12 cellular contexts compared by ENCODE assay signal in the genomic region with DNA sequence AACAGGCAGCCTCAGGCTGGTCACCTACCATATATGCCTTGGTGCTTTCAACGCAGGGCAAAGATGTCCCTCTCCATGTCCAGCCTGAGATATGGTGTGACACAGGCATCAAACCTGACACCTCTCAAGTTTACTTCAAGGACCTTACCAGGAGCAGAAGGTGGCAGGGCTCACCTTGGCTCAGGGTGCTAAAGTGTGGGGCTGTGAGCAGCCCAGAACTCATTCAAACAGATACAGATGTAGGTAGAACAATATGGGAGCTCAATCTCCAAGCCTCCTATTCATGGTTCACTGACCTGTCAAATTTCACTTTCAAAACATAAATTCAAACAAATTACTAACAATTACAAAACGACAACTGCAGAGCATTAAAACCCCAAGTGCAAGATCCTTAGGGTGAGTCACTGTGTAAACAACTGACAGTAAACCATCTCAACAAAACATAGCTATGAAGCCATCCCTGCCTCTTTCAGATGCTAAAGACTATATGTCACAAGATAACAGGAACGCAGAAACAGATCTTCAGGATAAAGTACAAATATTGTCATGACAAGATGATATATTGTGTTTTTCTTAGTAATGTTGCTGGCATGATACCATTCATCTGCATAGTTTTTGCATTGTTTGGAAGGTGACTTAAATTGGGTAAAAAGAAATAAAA.
DNase-seq lines count a peak whose midpoint lies in the region; ATAC-seq and TF ChIP-seq lines count a peak whose summit lies in the region.
"Had no signal": no experiment of that assay in that cellular context is flagged by ENCODE, and none has a peak within 500 bp of the region (broad histone marks: within the 10 kb centered on the region; RNA-seq: fewer than 3 reads in every experiment).

No MANE protein-coding gene starts in this region.

- POLR2A ChIA-PET in PC-3 (lab: Charles Lee; ENCODE audit: unreplicated experiment): no interaction called here
- POLR2A ChIA-PET in activated CD4-positive, alpha-beta memory T cell treated with anti-CD3 and anti-CD28 coated beads for 36 hours (lab: Charles Lee): no interaction called here

- H3K79me2 ChIP-seq in PC-3 (ENCODE audit: low read length): no peaks in the 10 kb centered on the region

- ATAC-seq in GM21737 (IDR thresholded peaks at IDR 0.05; ENCODE audit: unreplicated experiment) (peak; percentile 49), PC-3 (peak; percentile 40; the same call in 1 of the 2 replicates), foreskin keratinocyte (peak; percentile 73), HG02610 (IDR thresholded peaks at IDR 0.05; ENCODE audit: unreplicated experiment) (no peak)

- no peak overlapping the region for H3K4me2 ChIP-seq in PC-3 (ENCODE audit: low read length)

- no peak overlapping the region for H3K9ac ChIP-seq in PC-3 (ENCODE audit: low read length)

- H3K27ac Mint-ChIP-seq in activated CD4-positive, alpha-beta memory T cell treated with anti-CD3 and anti-CD28 coated beads for 36 hours: no peak overlapping the region
- H3K27ac Mint-ChIP-seq in activated CD4-positive, alpha-beta T cell treated with anti-CD3 and anti-CD28 coated beads, Interleukin-2, amount 10 ng/mL, durations not matched to agents 24 days and 14 days: no peak overlapping the region

- H2AFZ ChIP-seq in PC-3 (ENCODE audit: low read length): no peak overlapping the region

- peak; percentile 41 for DNase-seq in EL
- peak; percentile 11 for DNase-seq in PC-3
- peak; percentile 29 to 48 for DNase-seq in foreskin keratinocyte
- DNase-seq in activated CD4-positive, alpha-beta memory T cell treated with anti-CD3 and anti-CD28 coated beads for 36 hours: no peak
- no peak for DNase-seq in GM20000 (ENCODE audit: low spot score)
- no peak for DNase-seq in activated CD4-positive, alpha-beta T cell treated with anti-CD3 and anti-CD28 coated beads, Interleukin-2, amount 10 ng/mL, durations not matched to agents 24 days and 14 days
- DNase-seq: activated CD4-positive, alpha-beta T cell treated with anti-CD3 and anti-CD28 coated beads, Interleukin-2, amount 50 U/mL, for 1 hour; DND-41; NCI-H2107; SHP77 treated with DMSO at 0.1 percent for 48 hours had no signal

- peaks cover 18% of the 10 kb centered on the region for H3K9me3 Mint-ChIP-seq in activated CD4-positive, alpha-beta memory T cell treated with anti-CD3 and anti-CD28 coated beads for 36 hours
- H3K9me3 Mint-ChIP-seq in activated CD4-positive, alpha-beta T cell treated with anti-CD3 and anti-CD28 coated beads, Interleukin-2, amount 10 ng/mL, durations not matched to agents 24 days and 14 days: no peaks in the 10 kb centered on the region

- intact Hi-C loops in PC-3 (cut with micrococcal nuclease): no loop called here
- intact Hi-C loops in activated CD4-positive, alpha-beta memory T cell treated with anti-CD3 and anti-CD28 coated beads for 36 hours (cut with micrococcal nuclease): no loop called here
- intact Hi-C loops in activated CD4-positive, alpha-beta T cell treated with anti-CD3 and anti-CD28 coated beads, Interleukin-2, amount 10 ng/mL, durations not matched to agents 24 days and 14 days (cut with micrococcal nuclease): no loop called here

- H3K4me1 ChIP-seq in PC-3 (ENCODE audit: insufficient read depth, low read length): no peaks in the 10 kb centered on the region
- H3K4me1 ChIP-seq in foreskin keratinocyte: peaks cover 15% of the 10 kb centered on the region

- H3K4me3 ChIP-seq in PC-3 (ENCODE audit: low read length): no peak overlapping the region

- H3K9me3 ChIP-seq in PC-3 (ENCODE audit: low read length): no peaks in the 10 kb centered on the region

- H3K27me3 ChIP-seq in PC-3 (ENCODE audit: low read length) (no peaks in the 10 kb centered on the region), foreskin keratinocyte (no peaks in the 10 kb centered on the region)

- CTCF ChIA-PET in PC-3 (lab: Charles Lee): no interaction called here
- CTCF ChIA-PET in activated CD4-positive, alpha-beta memory T cell treated with anti-CD3 and anti-CD28 coated beads for 36 hours (lab: Charles Lee): no interaction called here

- no peaks in the 10 kb centered on the region for H3F3A ChIP-seq in PC-3 (ENCODE audit: low read length, unreplicated experiment)

- BruUV-seq in PC-3 (replicated peaks; lab: Mats Ljungman, UMichigan): no TSS peak

- H3K27ac ChIP-seq in PC-3 (ENCODE audit: low read length) (no peak overlapping the region), foreskin keratinocyte (no peak overlapping the region)

- H3K36me3 Mint-ChIP-seq in activated CD4-positive, alpha-beta memory T cell treated with anti-CD3 and anti-CD28 coated beads for 36 hours: no peaks in the 10 kb centered on the region
- H3K36me3 Mint-ChIP-seq in activated CD4-positive, alpha-beta T cell treated with anti-CD3 and anti-CD28 coated beads, Interleukin-2, amount 10 ng/mL, durations not matched to agents 24 days and 14 days (ENCODE audit: low read depth): no peaks in the 10 kb centered on the region

- no peaks in the 10 kb centered on the region for H3K36me3 ChIP-seq in PC-3 (ENCODE audit: low read depth, low read length)

- no peak for TF ChIP-seq CTCF in PC-3 (conservative IDR thresholded peaks at IDR 0.05; ENCODE audit: low read depth, low read length)
- no peak for TF ChIP-seq CTCF in foreskin keratinocyte (conservative IDR thresholded peaks at IDR 0.05)
- no peak for TF ChIP-seq CTCF in GM20000 (IDR thresholded peaks at IDR 0.05; ENCODE audit: extremely low read depth, missing control alignments)

- H4K20me1 ChIP-seq in PC-3 (ENCODE audit: low read length): no peaks in the 10 kb centered on the region

- H3K4me1 Mint-ChIP-seq in activated CD4-positive, alpha-beta memory T cell treated with anti-CD3 and anti-CD28 coated beads for 36 hours (ENCODE audit: low read depth): no peaks in the 10 kb centered on the region
- H3K4me1 Mint-ChIP-seq in activated CD4-positive, alpha-beta T cell treated with anti-CD3 and anti-CD28 coated beads, Interleukin-2, amount 10 ng/mL, durations not matched to agents 24 days and 14 days: no peaks in the 10 kb centered on the region

- no peaks in the 10 kb centered on the region for H3K9me2 ChIP-seq in PC-3 (replicated peaks; ENCODE audit: low read length)

- no peak overlapping the region for H3K4me3 Mint-ChIP-seq in activated CD4-positive, alpha-beta memory T cell treated with anti-CD3 and anti-CD28 coated beads for 36 hours
- H3K4me3 Mint-ChIP-seq in activated CD4-positive, alpha-beta T cell treated with anti-CD3 and anti-CD28 coated beads, Interleukin-2, amount 10 ng/mL, durations not matched to agents 24 days and 14 days: no peak overlapping the region

- H3K27me3 Mint-ChIP-seq in activated CD4-positive, alpha-beta memory T cell treated with anti-CD3 and anti-CD28 coated beads for 36 hours: no peaks in the 10 kb centered on the region
- no peaks in the 10 kb centered on the region for H3K27me3 Mint-ChIP-seq in activated CD4-positive, alpha-beta T cell treated with anti-CD3 and anti-CD28 coated beads, Interleukin-2, amount 10 ng/mL, durations not matched to agents 24 days and 14 days

Comparison
In these comparisons a context has a peak if more than half of its experiments do, and no peak if none do; other contexts are left out.
1. DNase-seq: peak in EL (single experiment), PC-3 (single experiment) and foreskin keratinocyte (2 of 2); none in activated CD4-positive, alpha-beta memory T cell treated with anti-CD3 and anti-CD28 coated beads for 36 hours (single experiment), GM20000 (single experiment) and activated CD4-positive, alpha-beta T cell treated with anti-CD3 and anti-CD28 coated beads, Interleukin-2, amount 10 ng/mL, durations not matched to agents 24 days and 14 days (single experiment).